1 cellular context compared by ENCODE assay signal in genomic region chr6:44558315-44559227, GRCh38.
A peak's percentile ranks its signal among the peaks of the same experiment; 100 is the strongest.
TF ChIP-seq lines count a peak whose summit lies in the region.

No MANE protein-coding gene starts in this region.

TF ChIP-seq in HEK293, 187 proteins besides CTCF, POLR2A, EP300 and RAD21 (continued from another document):
- TF ChIP-seq ZNF501 (tag by site-specific recombination; IDR thresholded peaks at IDR 0.05): no peak
- TF ChIP-seq ZNF596 (tag by site-specific recombination; IDR thresholded peaks at IDR 0.05): no peak
- TF ChIP-seq, protein P1, sequence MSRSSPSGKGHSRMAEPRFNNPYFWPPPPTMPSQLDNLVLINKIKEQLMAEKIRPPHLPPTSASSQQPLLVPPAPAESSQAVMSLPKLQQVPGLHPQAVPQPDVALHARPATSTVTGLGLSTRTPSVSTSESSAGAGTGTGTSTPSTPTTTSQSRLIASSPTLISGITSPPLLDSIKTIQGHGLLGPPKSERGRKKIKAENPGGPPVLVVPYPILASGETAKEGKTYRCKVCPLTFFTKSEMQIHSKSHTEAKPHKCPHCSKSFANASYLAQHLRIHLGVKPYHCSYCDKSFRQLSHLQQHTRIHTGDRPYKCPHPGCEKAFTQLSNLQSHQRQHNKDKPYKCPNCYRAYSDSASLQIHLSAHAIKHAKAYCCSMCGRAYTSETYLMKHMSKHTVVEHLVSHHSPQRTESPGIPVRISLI (tag by site-specific recombination; IDR thresholded peaks at IDR 0.05): no peak
- peak; percentile 61 for TF ChIP-seq PRDM6 (tag by site-specific recombination; IDR thresholded peaks at IDR 0.05)
- TF ChIP-seq ZNF548 (tag by site-specific recombination; IDR thresholded peaks at IDR 0.05): no peak
- TF ChIP-seq ZNF785 (tag by site-specific recombination; IDR thresholded peaks at IDR 0.05): no peak
- no peak for TF ChIP-seq ZNF521 (tag by site-specific recombination; IDR thresholded peaks at IDR 0.05)
- no peak for TF ChIP-seq ZNF558 (tag by site-specific recombination; IDR thresholded peaks at IDR 0.05)
- TF ChIP-seq KLF16 (tag by site-specific recombination; IDR thresholded peaks at IDR 0.05): no peak
- no peak for TF ChIP-seq ZSCAN5A (tag by site-specific recombination; IDR thresholded peaks at IDR 0.05)
- no peak for TF ChIP-seq ZSCAN30 (tag by site-specific recombination; IDR thresholded peaks at IDR 0.05)
- no peak for TF ChIP-seq ZBTB44 (tag by site-specific recombination; IDR thresholded peaks at IDR 0.05)
- TF ChIP-seq ZNF791 (tag by site-specific recombination; IDR thresholded peaks at IDR 0.05): no peak
- no peak; the same call in 1 of the 2 replicates for TF ChIP-seq ZNF335 (tag by site-specific recombination; conservative IDR thresholded peaks at IDR 0.05)
- peak; percentile 89 for TF ChIP-seq FEZF1 (tag by site-specific recombination; IDR thresholded peaks at IDR 0.05)
- no peak for TF ChIP-seq ZNF391 (tag by site-specific recombination; IDR thresholded peaks at IDR 0.05; ENCODE audit: borderline replicate concordance, low read depth)
- TF ChIP-seq, protein P2, sequence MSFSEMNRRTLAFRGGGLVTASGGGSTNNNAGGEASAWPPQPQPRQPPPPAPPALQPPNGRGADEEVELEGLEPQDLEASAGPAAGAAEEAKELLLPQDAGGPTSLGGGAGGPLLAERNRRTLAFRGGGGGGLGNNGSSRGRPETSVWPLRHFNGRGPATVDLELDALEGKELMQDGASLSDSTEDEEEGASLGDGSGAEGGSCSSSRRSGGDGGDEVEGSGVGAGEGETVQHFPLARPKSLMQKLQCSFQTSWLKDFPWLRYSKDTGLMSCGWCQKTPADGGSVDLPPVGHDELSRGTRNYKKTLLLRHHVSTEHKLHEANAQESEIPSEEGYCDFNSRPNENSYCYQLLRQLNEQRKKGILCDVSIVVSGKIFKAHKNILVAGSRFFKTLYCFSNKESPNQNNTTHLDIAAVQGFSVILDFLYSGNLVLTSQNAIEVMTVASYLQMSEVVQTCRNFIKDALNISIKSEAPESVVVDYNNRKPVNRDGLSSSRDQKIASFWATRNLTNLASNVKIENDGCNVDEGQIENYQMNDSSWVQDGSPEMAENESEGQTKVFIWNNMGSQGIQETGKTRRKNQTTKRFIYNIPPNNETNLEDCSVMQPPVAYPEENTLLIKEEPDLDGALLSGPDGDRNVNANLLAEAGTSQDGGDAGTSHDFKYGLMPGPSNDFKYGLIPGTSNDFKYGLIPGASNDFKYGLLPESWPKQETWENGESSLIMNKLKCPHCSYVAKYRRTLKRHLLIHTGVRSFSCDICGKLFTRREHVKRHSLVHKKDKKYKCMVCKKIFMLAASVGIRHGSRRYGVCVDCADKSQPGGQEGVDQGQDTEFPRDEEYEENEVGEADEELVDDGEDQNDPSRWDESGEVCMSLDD (tag by site-specific recombination; IDR thresholded peaks at IDR 0.05): no peak
- TF ChIP-seq, protein P3, sequence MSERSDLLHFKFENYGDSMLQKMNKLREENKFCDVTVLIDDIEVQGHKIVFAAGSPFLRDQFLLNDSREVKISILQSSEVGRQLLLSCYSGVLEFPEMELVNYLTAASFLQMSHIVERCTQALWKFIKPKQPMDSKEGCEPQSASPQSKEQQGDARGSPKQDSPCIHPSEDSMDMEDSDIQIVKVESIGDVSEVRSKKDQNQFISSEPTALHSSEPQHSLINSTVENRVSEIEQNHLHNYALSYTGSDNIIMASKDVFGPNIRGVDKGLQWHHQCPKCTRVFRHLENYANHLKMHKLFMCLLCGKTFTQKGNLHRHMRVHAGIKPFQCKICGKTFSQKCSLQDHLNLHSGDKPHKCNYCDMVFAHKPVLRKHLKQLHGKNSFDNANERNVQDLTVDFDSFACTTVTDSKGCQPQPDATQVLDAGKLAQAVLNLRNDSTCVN (tag by site-specific recombination; optimal IDR thresholded peaks at IDR 0.05): no peak
- peak; percentile 46; the same call in 1 of the 2 replicates for TF ChIP-seq MZF1 (tag by site-specific recombination; IDR thresholded peaks at IDR 0.05; ENCODE audit: borderline replicate concordance)
- TF ChIP-seq ZNF239 (tag by site-specific recombination; IDR thresholded peaks at IDR 0.05): no peak
- TF ChIP-seq ZNF585B (tag by site-specific recombination; IDR thresholded peaks at IDR 0.05): no peak
- peak; percentile 60 for TF ChIP-seq GLIS1 (tag by site-specific recombination; IDR thresholded peaks at IDR 0.05)
- TF ChIP-seq ZNF26 (tag by site-specific recombination; IDR thresholded peaks at IDR 0.05): no peak
- TF ChIP-seq HOXC10 (CRISPR knock-in tag; IDR thresholded peaks at IDR 0.05): no peak
- TF ChIP-seq ZBTB21 (tag by site-specific recombination; IDR thresholded peaks at IDR 0.05): no peak
- no peak for TF ChIP-seq ZNF266 (tag by site-specific recombination; IDR thresholded peaks at IDR 0.05; ENCODE audit: low read depth)
- TF ChIP-seq ZNF146 (tag by site-specific recombination; IDR thresholded peaks at IDR 0.05): no peak
- no peak for TF ChIP-seq ZNF610 (tag by site-specific recombination; IDR thresholded peaks at IDR 0.05; ENCODE audit: borderline replicate concordance)
- TF ChIP-seq ZNF48 (tag by site-specific recombination; IDR thresholded peaks at IDR 0.05): no peak
- TF ChIP-seq ZFP37 (tag by site-specific recombination; IDR thresholded peaks at IDR 0.05): no peak
- no peak for TF ChIP-seq ZNF664 (tag by site-specific recombination; IDR thresholded peaks at IDR 0.05)
- TF ChIP-seq SP3 (tag by site-specific recombination; IDR thresholded peaks at IDR 0.05): no peak
- no peak for TF ChIP-seq ZBTB20 (tag by site-specific recombination; IDR thresholded peaks at IDR 0.05)
- TF ChIP-seq ZNF76 (tag by site-specific recombination; IDR thresholded peaks at IDR 0.05; ENCODE audit: borderline replicate concordance, low read depth): no peak
- no peak for TF ChIP-seq ZFP41 (tag by site-specific recombination; IDR thresholded peaks at IDR 0.05; ENCODE audit: borderline replicate concordance)
- no peak for TF ChIP-seq ZFP69B (tag by site-specific recombination; IDR thresholded peaks at IDR 0.05)
- no peak for TF ChIP-seq KLF1 (tag by site-specific recombination; IDR thresholded peaks at IDR 0.05)
- TF ChIP-seq, protein P4, sequence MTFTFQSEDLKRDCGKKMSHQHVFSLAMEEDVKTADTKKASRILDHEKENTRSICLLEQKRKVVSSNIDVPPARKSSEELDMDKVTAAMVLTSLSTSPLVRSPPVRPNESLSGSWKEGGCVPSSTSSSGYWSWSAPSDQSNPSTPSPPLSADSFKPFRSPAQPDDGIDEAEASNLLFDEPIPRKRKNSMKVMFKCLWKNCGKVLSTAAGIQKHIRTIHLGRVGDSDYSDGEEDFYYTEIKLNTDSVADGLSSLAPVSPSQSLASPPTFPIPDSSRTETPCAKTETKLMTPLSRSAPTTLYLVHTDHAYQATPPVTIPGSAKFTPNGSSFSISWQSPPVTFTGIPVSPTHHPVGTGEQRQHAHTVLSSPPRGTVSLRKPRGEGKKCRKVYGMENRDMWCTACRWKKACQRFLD (tag by site-specific recombination; IDR thresholded peaks at IDR 0.05): no peak
- TF ChIP-seq ZBTB1 (tag by site-specific recombination; IDR thresholded peaks at IDR 0.05): no peak
- TF ChIP-seq ZNF777 (tag by site-specific recombination; IDR thresholded peaks at IDR 0.05; ENCODE audit: borderline replicate concordance): no peak
- TF ChIP-seq ZNF280D (tag by site-specific recombination; IDR thresholded peaks at IDR 0.05): no peak
- TF ChIP-seq BCL11B (tag by site-specific recombination; IDR thresholded peaks at IDR 0.05; ENCODE audit: low read depth): no peak
- no peak for TF ChIP-seq ZNF366 (tag by site-specific recombination; conservative IDR thresholded peaks at IDR 0.05)
- TF ChIP-seq MYNN (tag by site-specific recombination; IDR thresholded peaks at IDR 0.05; ENCODE audit: borderline replicate concordance): no peak
- TF ChIP-seq ZNF843 (tag by site-specific recombination; IDR thresholded peaks at IDR 0.05): peak; percentile 55; the same call in 1 of the 2 replicates
- TF ChIP-seq OVOL3 (tag by site-specific recombination; IDR thresholded peaks at IDR 0.05): no peak
- peak; percentile 40; the same call in 1 of the 2 replicates for TF ChIP-seq IKZF3 (tag by site-specific recombination; IDR thresholded peaks at IDR 0.05)
- TF ChIP-seq ZNF626 (tag by site-specific recombination; IDR thresholded peaks at IDR 0.05): no peak
- no peak for TF ChIP-seq ZNF473 (tag by site-specific recombination; IDR thresholded peaks at IDR 0.05)
- no peak for TF ChIP-seq SETDB1 (IDR thresholded peaks at IDR 0.05; ENCODE audit: insufficient read length, low read length)
- TF ChIP-seq ZNF837 (tag by site-specific recombination; IDR thresholded peaks at IDR 0.05): no peak
- no peak for TF ChIP-seq TRIM28 (IDR thresholded peaks at IDR 0.05; ENCODE audit: borderline replicate concordance, low read length)
- TF ChIP-seq ZSCAN23 (tag by site-specific recombination; IDR thresholded peaks at IDR 0.05): no peak
- no peak for TF ChIP-seq ZNF600 (tag by site-specific recombination; IDR thresholded peaks at IDR 0.05)
